Comparison of ENCODE assay signal across 11 cellular contexts in genomic region chr17:48547839-48548686, GRCh38. TPM values are rescaled to one million over a fixed set of nuclear protein-coding genes. Genes with fewer than 3 reads are reported as not detected.
DNase-seq lines count a peak whose midpoint lies in the region; ATAC-seq and TF ChIP-seq lines count a peak whose summit lies in the region.
"Had no signal": no experiment of that assay in that cellular context is flagged by ENCODE, and none has a peak within 500 bp of the region (broad histone marks: within the 10 kb centered on the region; RNA-seq: fewer than 3 reads in every experiment).

No MANE protein-coding gene starts in this region.

- H3K4me3 ChIP-seq in heart right ventricle (peak overlapping the region in 7 of 10 donors; percentile 4 to 36 (median 18)), adrenal gland (peak overlapping the region in 1 of 4 donors; percentile 21), lung (no peak overlapping the region), upper lobe of right lung (peak overlapping the region; percentile 35)

- TF ChIP-seq CTCF in heart right ventricle (IDR thresholded peaks at IDR 0.05): no peak
- no peak for TF ChIP-seq CTCF in adrenal gland (IDR thresholded peaks at IDR 0.05)
- no peak for TF ChIP-seq CTCF in lung (IDR thresholded peaks at IDR 0.05; ENCODE audit: control extremely low read depth, extremely low read depth)
- TF ChIP-seq CTCF in upper lobe of right lung (IDR thresholded peaks at IDR 0.05): no peak

- peaks cover 0 to 100% (median 97%) of the 10 kb centered on the region in 7 donors for H3K27me3 ChIP-seq in heart right ventricle
- no peaks in the 10 kb centered on the region for H3K27me3 ChIP-seq in adrenal gland
- H3K27me3 ChIP-seq in lung (ENCODE audit: control insufficient read depth, insufficient read depth): no peaks in the 10 kb centered on the region
- peaks cover 49% of the 10 kb centered on the region for H3K27me3 ChIP-seq in upper lobe of right lung

- no peak for ATAC-seq in heart right ventricle
- no peak for ATAC-seq in left ventricle myocardium superior
- no peak for ATAC-seq in lung (ENCODE audit: insufficient read depth, low FRiP score)
- ATAC-seq in upper lobe of right lung: no peak
- no peak for ATAC-seq in HG02571 (IDR thresholded peaks at IDR 0.05; ENCODE audit: unreplicated experiment)

- H3K4me1 ChIP-seq in heart right ventricle (peaks cover 0 to 31% (median 16%) of the 10 kb centered on the region in 9 donors), adrenal gland (replicated peaks in 1 of 2) (peaks cover 13 to 40% of the 10 kb centered on the region in 2 donors), lung (ENCODE audit: control insufficient read depth in 2 of 2, insufficient read depth in 2 of 2, low read length in 2 of 2) (peaks cover 0 to 5% of the 10 kb centered on the region in 2 donors), upper lobe of right lung (peaks cover 8% of the 10 kb centered on the region)

- intact Hi-C loops in heart right ventricle (cut with DNase I): loop anchor here in 1 of 10 donors (2.0 kb wide), 1 partner anchor 21 kb away; no protein-coding TSS in a partner anchor
- intact Hi-C loops in left ventricle myocardium superior (cut with micrococcal nuclease): no loop called here
- intact Hi-C loops in adrenal gland (cut with DNase I): no loop called here
- intact Hi-C loops in upper lobe of right lung (cut with DNase I): no loop called here

- H3K36me3 ChIP-seq in heart right ventricle: peaks cover 0 to 4% (median 0%) of the 10 kb centered on the region in 9 donors
- H3K36me3 ChIP-seq in adrenal gland (replicated peaks in 1 of 2): peaks cover 0 to 10% of the 10 kb centered on the region in 2 donors
- H3K36me3 ChIP-seq in lung (ENCODE audit: control insufficient read depth in 2 of 2, insufficient read depth in 2 of 2, low read length in 2 of 2): no peaks in the 10 kb centered on the region
- no peaks in the 10 kb centered on the region for H3K36me3 ChIP-seq in upper lobe of right lung

- no peak for TF ChIP-seq POLR2A in adrenal gland (IDR thresholded peaks at IDR 0.05)

- 26 to 28% methylated on average over 27 of the region's 27 CpGs for WGBS in heart right ventricle, 2 donors
- 31 to 51% (median 37%) methylated on average over 27 of the region's 27 CpGs for WGBS in adrenal gland, 4 donors
- 22 to 29% methylated on average over 27 of the region's 27 CpGs for WGBS in lung, 2 donors

- H3K27ac ChIP-seq in heart right ventricle: peak overlapping the region in 9 of 10 donors; percentile 22 to 92 (median 63)
- peak overlapping the region in 3 of 5 donors; percentile 54 to 97 (median 79) for H3K27ac ChIP-seq in adrenal gland
- peak overlapping the region; percentile 34 to 79 for H3K27ac ChIP-seq in lung (ENCODE audit: low read depth in 1 of 2, low read length in 1 of 2)
- H3K27ac ChIP-seq in upper lobe of right lung: peak overlapping the region; percentile 67

- DNase-seq in heart right ventricle (no peak), left ventricle myocardium superior (no peak), adrenal gland (peak in 3 of 7 donors; percentile 34 to 79 (median 65)), lung (ENCODE audit: low spot score) (no peak), upper lobe of right lung (no peak), SW 1271 (lab: John Stamatoyannopoulos, UW) (no peak), SIG-M5 treated with dmso at 0.1 percent for 504 hours (lab: John Stamatoyannopoulos, UW; ENCODE audit: unreplicated experiment) (no peak)
- DNase-seq: caudate nucleus, EL had no signal

- H3K9me3 ChIP-seq in heart right ventricle (no peaks in the 10 kb centered on the region), adrenal gland (replicated peaks in 1 of 3) (no peaks in the 10 kb centered on the region), lung (ENCODE audit: control insufficient read depth in 2 of 2, insufficient read depth in 1 of 2, low read length in 1 of 2) (peaks cover 0 to 3% of the 10 kb centered on the region in 2 donors), upper lobe of right lung (no peaks in the 10 kb centered on the region)

RNA-seq across cellular contexts. Expression of gene HOXB2, which starts 3.2 kb away (rescaled TPM):
- total RNA-seq in heart right ventricle: 1 to 10 TPM in 8 of 10 donors, under 1 TPM in 2; 0.47 to 7.9 (median 2.0) TPM
- polyA plus RNA-seq in heart right ventricle: 1 to 10 TPM; 4.5 to 7.8 TPM
- total RNA-seq in left ventricle myocardium superior: 2.8 TPM
- total RNA-seq in adrenal gland: 10 to 100 TPM; 10.6 to 61.1 (median 29.0) TPM
- polyA plus RNA-seq in adrenal gland: 10 to 100 TPM; 17.9 to 73.6 (median 24.2) TPM
- 10 to 100 TPM in 1 of 2 donors, 1 to 10 TPM in 1; 6.7 to 13.9 TPM for total RNA-seq in lung
- polyA plus RNA-seq in lung: 1 to 10 TPM; 4.1 to 7.8 TPM
- total RNA-seq in upper lobe of right lung: 11.0 TPM

RNA-seq across cellular contexts. Expression of gene HOXB1, which starts 17.3 kb away (rescaled TPM):
- not detected for total RNA-seq in heart right ventricle
- polyA plus RNA-seq in heart right ventricle: not detected
- not detected for total RNA-seq in left ventricle myocardium superior
- not detected for total RNA-seq in adrenal gland
- not detected for polyA plus RNA-seq in adrenal gland
- total RNA-seq in lung: not detected
- polyA plus RNA-seq in lung: not detected
- not detected for total RNA-seq in upper lobe of right lung
- total RNA-seq: HT1080 had no signal

RNA-seq across cellular contexts. Expression of gene HOXB4, which starts 30.1 kb away (rescaled TPM):
- 1 to 10 TPM in 1 of 10 donors, under 1 TPM in 8, not detected in 1; 0.14 to 1.6 (median 0.29) TPM for total RNA-seq in heart right ventricle
- polyA plus RNA-seq in heart right ventricle: 1 to 10 TPM in 1 of 2 donors, under 1 TPM in 1; 0.90 to 1.4 TPM
- 0.79 TPM for total RNA-seq in left ventricle myocardium superior
- total RNA-seq in adrenal gland: 1 to 10 TPM; 1.7 to 9.8 (median 3.3) TPM
- 1 to 10 TPM; 3.1 to 4.7 (median 4.5) TPM for polyA plus RNA-seq in adrenal gland
- total RNA-seq in lung: 1 to 10 TPM; 3.5 to 6.7 TPM
- polyA plus RNA-seq in lung: 1 to 10 TPM; 1.4 to 1.7 TPM
- 4.9 TPM for total RNA-seq in upper lobe of right lung

RNA-seq across cellular contexts. Expression of gene HOXB3, which starts 42.0 kb away (rescaled TPM):
- total RNA-seq in heart right ventricle: 1 to 10 TPM in 5 of 10 donors, under 1 TPM in 5; 0.24 to 3.9 (median 0.97) TPM
- polyA plus RNA-seq in heart right ventricle: 1 to 10 TPM; 1.3 to 5.9 TPM
- total RNA-seq in left ventricle myocardium superior: 2.7 TPM
- 10 to 100 TPM in 4 of 8 donors, 1 to 10 TPM in 4; 2.3 to 18.8 (median 8.8) TPM for total RNA-seq in adrenal gland
- 10 to 100 TPM in 2 of 3 donors, 1 to 10 TPM in 1; 3.3 to 28.8 (median 11.4) TPM for polyA plus RNA-seq in adrenal gland
- 10 to 100 TPM in 1 of 2 donors, 1 to 10 TPM in 1; 8.6 to 21.1 TPM for total RNA-seq in lung
- 1 to 10 TPM; 1.9 to 4.9 TPM for polyA plus RNA-seq in lung
- 13.3 TPM for total RNA-seq in upper lobe of right lung

RNA-seq across cellular contexts. Expression of gene HOXB5, which starts 45.5 kb away (rescaled TPM):
- under 1 TPM in 1 of 10 donors, not detected in 9; 0.18 TPM for total RNA-seq in heart right ventricle
- polyA plus RNA-seq in heart right ventricle: under 1 TPM; 0.06 to 0.15 TPM
- total RNA-seq in left ventricle myocardium superior: not detected
- 1 to 10 TPM in 6 of 8 donors, under 1 TPM in 2; 0.12 to 4.8 (median 2.7) TPM for total RNA-seq in adrenal gland
- polyA plus RNA-seq in adrenal gland: 10 to 100 TPM in 1 of 3 donors, 1 to 10 TPM in 2; 4.2 to 10.5 (median 5.6) TPM
- total RNA-seq in lung: 1 to 10 TPM; 2.6 to 2.9 TPM
- polyA plus RNA-seq in lung: 1 to 10 TPM; 1.8 TPM
- total RNA-seq in upper lobe of right lung: 4.4 TPM
